ENCODE assay signal across 10 cellular contexts in genomic region chr2:85771486-85771885, GRCh38. TPM values are rescaled to one million over a fixed set of nuclear protein-coding genes. Genes with fewer than 3 reads are reported as not detected.
DNase-seq lines count a peak whose midpoint lies in the region; ATAC-seq and TF ChIP-seq lines count a peak whose summit lies in the region.
"Had no signal": no experiment of that assay in that cellular context is flagged by ENCODE, and none has a peak within 500 bp of the region (broad histone marks: within the 10 kb centered on the region; RNA-seq: fewer than 3 reads in every experiment).

No MANE protein-coding gene starts in this region.

- no peaks in the 10 kb centered on the region for H3K27me3 Mint-ChIP-seq in osteocyte (ENCODE audit: unreplicated experiment)
- H3K27me3 Mint-ChIP-seq in effector memory CD8-positive, alpha-beta T cell, result peaks cover 47 to 75% of the 10 kb centered on the region in 2 donors

- peak overlapping the region; percentile 88 for H3K27ac ChIP-seq in cardiac muscle cell
- peak overlapping the region; percentile 80 to 91 (median 84) for H3K27ac ChIP-seq in esophagus muscularis mucosa (replicated peaks in 1 of 4)
- H3K27ac ChIP-seq in vagina, result peak overlapping the region; percentile 90

- DNase-seq in cardiac muscle cell (ENCODE audit: low read depth in 1 of 2, low spot score in 1 of 2) (no peak), left cardiac atrium (no peak), esophagus muscularis mucosa (ENCODE audit: extremely low spot score) (no peak), osteocyte (ENCODE audit: extremely low spot score, unreplicated experiment) (no peak), vagina (ENCODE audit: extremely low spot score in 2 of 2) (no peak)
- no peak for DNase-seq in effector memory CD8-positive, alpha-beta T cell
- DNase-seq: activated CD4-positive, alpha-beta T cell treated with anti-CD3 and anti-CD28 coated beads, Interleukin-2, amount 10 ng/mL, durations not matched to agents 7 days and 5 days; activated naive CD4-positive, alpha-beta T cell treated with Interleukin-2 at 50 U/mL for 16 hours had no signal

- intact Hi-C loops in left cardiac atrium (cut with DNase I), result no loop called here
- intact Hi-C loops in esophagus muscularis mucosa (cut with DNase I), result no loop called here
- intact Hi-C loops in vagina (cut with DNase I), result no loop called here

- H3K27me3 ChIP-seq in cardiac muscle cell (no peaks in the 10 kb centered on the region), esophagus muscularis mucosa (no peaks in the 10 kb centered on the region), vagina (no peaks in the 10 kb centered on the region)

- H3K36me3 ChIP-seq in cardiac muscle cell (no peaks in the 10 kb centered on the region), esophagus muscularis mucosa (peaks cover 0 to 48% (median 40%) of the 10 kb centered on the region in 4 donors), vagina (no peaks in the 10 kb centered on the region)

- H3K4me3 Mint-ChIP-seq in osteocyte (ENCODE audit: unreplicated experiment), result no peak overlapping the region
- H3K4me3 Mint-ChIP-seq in effector memory CD8-positive, alpha-beta T cell, result no peak overlapping the region
- H3K4me3 Mint-ChIP-seq: activated CD4-positive, alpha-beta T cell treated with anti-CD3 and anti-CD28 coated beads, Interleukin-2, amount 10 ng/mL, durations not matched to agents 7 days and 5 days had no signal

- TF ChIP-seq POLR2A in esophagus muscularis mucosa (IDR thresholded peaks at IDR 0.05; ENCODE audit: low read depth) (no peak), vagina (IDR thresholded peaks at IDR 0.05) (no peak)

- H3K4me1 ChIP-seq in cardiac muscle cell (ENCODE audit: low read depth) (peaks cover 61% of the 10 kb centered on the region), esophagus muscularis mucosa (peaks cover 90 to 99% (median 95%) of the 10 kb centered on the region in 4 donors), vagina (peaks cover 97% of the 10 kb centered on the region)

- no peaks in the 10 kb centered on the region for H3K36me3 Mint-ChIP-seq in osteocyte (ENCODE audit: unreplicated experiment)
- no peaks in the 10 kb centered on the region for H3K36me3 Mint-ChIP-seq in effector memory CD8-positive, alpha-beta T cell (ENCODE audit: insufficient read depth)

- no peak overlapping the region for H3K4me3 ChIP-seq in cardiac muscle cell
- peak overlapping the region; percentile 28 to 42 (median 38) for H3K4me3 ChIP-seq in esophagus muscularis mucosa
- peak overlapping the region in 1 of 2 donors; percentile 32 for H3K4me3 ChIP-seq in vagina

- H3K27ac Mint-ChIP-seq in osteocyte (ENCODE audit: unreplicated experiment), result peak overlapping the region; percentile 61
- H3K27ac Mint-ChIP-seq in effector memory CD8-positive, alpha-beta T cell, result no peak overlapping the region
- H3K27ac Mint-ChIP-seq: activated CD4-positive, alpha-beta T cell treated with anti-CD3 and anti-CD28 coated beads, Interleukin-2, amount 10 ng/mL, durations not matched to agents 7 days and 5 days had no signal

- H3K9me3 Mint-ChIP-seq in osteocyte (ENCODE audit: unreplicated experiment), result no peaks in the 10 kb centered on the region
- H3K9me3 Mint-ChIP-seq in effector memory CD8-positive, alpha-beta T cell, result no peaks in the 10 kb centered on the region
- H3K9me3 Mint-ChIP-seq: activated CD4-positive, alpha-beta T cell treated with anti-CD3 and anti-CD28 coated beads, Interleukin-2, amount 10 ng/mL, durations not matched to agents 7 days and 5 days had no signal

- no peak for ATAC-seq in left cardiac atrium
- ATAC-seq in HG02798 (IDR thresholded peaks at IDR 0.05; ENCODE audit: poor library complexity, unreplicated experiment), result no peak
- ATAC-seq in GM18502 (IDR thresholded peaks at IDR 0.05; ENCODE audit: poor library complexity, unreplicated experiment), result no peak
- no peak for ATAC-seq in effector memory CD8-positive, alpha-beta T cell (replicated peaks)

- no peaks in the 10 kb centered on the region for H3K9me3 ChIP-seq in cardiac muscle cell (ENCODE audit: low read depth)
- no peaks in the 10 kb centered on the region for H3K9me3 ChIP-seq in esophagus muscularis mucosa
- H3K9me3 ChIP-seq in vagina, result no peaks in the 10 kb centered on the region

- TF ChIP-seq CTCF in cardiac muscle cell (IDR thresholded peaks at IDR 0.05; ENCODE audit: low read depth, low read length) (no peak), esophagus muscularis mucosa (IDR thresholded peaks at IDR 0.05) (no peak), osteocyte (IDR thresholded peaks at IDR 0.05) (no peak), vagina (IDR thresholded peaks at IDR 0.05) (no peak)

- 57% methylated on average over 4 of the region's 4 CpGs for WGBS in esophagus muscularis mucosa

- peaks cover 71% of the 10 kb centered on the region for H3K4me1 Mint-ChIP-seq in osteocyte (ENCODE audit: unreplicated experiment)
- H3K4me1 Mint-ChIP-seq in effector memory CD8-positive, alpha-beta T cell (ENCODE audit: low read depth in 2 of 2), result peaks cover 0 to 10% of the 10 kb centered on the region in 2 donors
- H3K4me1 Mint-ChIP-seq: activated CD4-positive, alpha-beta T cell treated with anti-CD3 and anti-CD28 coated beads, Interleukin-2, amount 10 ng/mL, durations not matched to agents 7 days and 5 days had no signal

- no peak for TF ChIP-seq EP300 in esophagus muscularis mucosa (IDR thresholded peaks at IDR 0.05)

RNA-seq across cellular contexts. Expression of gene ATOH8, which starts 17.7 kb away (rescaled TPM):
- 10.6 and 12.6 TPM in 2 replicates for total RNA-seq in cardiac muscle cell
- polyA plus RNA-seq in cardiac muscle cell, result 4.8 and 6.3 TPM in 2 replicates
- 10 to 100 TPM; 23.4 to 29.1 TPM for total RNA-seq in left cardiac atrium
- 100 to 1,000 TPM in 1 of 4 donors, 10 to 100 TPM in 3; 41.1 to 124 (median 62.5) TPM for total RNA-seq in esophagus muscularis mucosa
- total RNA-seq in osteocyte, result 5.9 and 7.1 TPM in 2 replicates
- 66.5 TPM for total RNA-seq in vagina
